ENCODE assay signal across 8 cellular contexts in the genomic region with DNA sequence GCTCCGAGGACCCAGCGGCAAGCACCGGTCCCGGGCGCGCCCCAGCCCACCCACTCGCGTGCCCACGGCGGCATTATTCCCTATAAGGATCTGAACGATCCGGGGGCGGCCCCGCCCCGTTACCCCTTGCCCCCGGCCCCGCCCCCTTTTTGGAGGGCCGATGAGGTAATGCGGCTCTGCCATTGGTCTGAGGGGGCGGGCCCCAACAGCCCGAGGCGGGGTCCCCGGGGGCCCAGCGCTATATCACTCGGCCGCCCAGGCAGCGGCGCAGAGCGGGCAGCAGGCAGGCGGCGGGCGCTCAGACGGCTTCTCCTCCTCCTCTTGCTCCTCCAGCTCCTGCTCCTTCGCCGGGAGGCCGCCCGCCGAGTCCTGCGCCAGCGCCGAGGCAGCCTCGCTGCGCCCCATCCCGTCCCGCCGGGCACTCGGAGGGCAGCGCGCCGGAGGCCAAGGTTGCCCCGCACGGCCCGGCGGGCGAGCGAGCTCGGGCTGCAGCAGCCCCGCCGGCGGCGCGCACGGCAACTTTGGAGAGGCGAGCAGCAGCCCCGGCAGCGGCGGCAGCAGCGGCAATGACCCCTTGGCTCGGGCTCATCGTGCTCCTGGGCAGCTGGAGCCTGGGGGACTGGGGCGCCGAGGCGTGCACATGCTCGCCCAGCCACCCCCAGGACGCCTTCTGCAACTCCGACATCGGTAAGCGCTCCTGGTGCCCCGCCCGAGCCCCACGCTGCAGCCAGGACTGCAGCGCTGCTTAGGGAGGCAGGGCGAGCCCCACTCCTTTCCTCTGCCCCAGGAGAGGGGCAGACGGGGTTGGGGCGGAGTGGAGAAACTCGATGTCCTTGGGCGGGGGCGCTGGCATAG. TPM values are rescaled to one million over a fixed set of nuclear protein-coding genes. Genes with fewer than 3 reads are reported as not detected.
A peak's percentile ranks its signal among the peaks of the same experiment; 100 is the strongest.
DNase-seq lines count a peak whose midpoint lies in the region; ATAC-seq, FAIRE-seq and TF ChIP-seq lines count a peak whose summit lies in the region.

Gene TIMP3, plus strand, starts transcription at position 270 of the 855 bp plus-strand sequence. Its CDS starts 297 bp downstream, at position 567.

- peak; percentile 23 for DNase-seq in activated naive CD4-positive, alpha-beta T cell treated with anti-CD3 and anti-CD28 coated beads, Interleukin-2, amount 10 ng/mL, durations not matched to agents 7 days and 5 days
- no peak for DNase-seq in activated naive CD4-positive, alpha-beta T cell treated with Interleukin-2 at 50 U/mL for 16 hours
- DNase-seq in adrenal gland (peak; percentile 80 to 90 (median 85)), heart left ventricle (peak; percentile 91 to 96 (median 94)), osteoblast (ENCODE audit: insufficient read length, low spot score, missing footprints) (peak; percentile 98), GM19239 (ENCODE audit: insufficient read length, low spot score) (no peak), NCI-H1048 (lab: John Stamatoyannopoulos, UW) (no peak)
- DNase-seq in activated CD8-positive, alpha-beta memory T cell treated with anti-CD3 and anti-CD28 coated beads, Interleukin-2, amount 10 ng/mL, durations not matched to agents 7 days and 5 days: no peak

- peaks cover 77% of the 10 kb centered on the region for H3K27me3 Mint-ChIP-seq in activated naive CD4-positive, alpha-beta T cell treated with anti-CD3 and anti-CD28 coated beads, Interleukin-2, amount 10 ng/mL, durations not matched to agents 7 days and 5 days
- peaks cover 71% of the 10 kb centered on the region for H3K27me3 Mint-ChIP-seq in activated CD8-positive, alpha-beta memory T cell treated with anti-CD3 and anti-CD28 coated beads, Interleukin-2, amount 10 ng/mL, durations not matched to agents 7 days and 5 days

- H2AFZ ChIP-seq in osteoblast (ENCODE audit: low read length): peak within 1 kb of the TSS; percentile 58

- TF ChIP-seq CTCF in adrenal gland (IDR thresholded peaks at IDR 0.05): peak in 1 of 6 experiments; percentile 7
- TF ChIP-seq CTCF in heart left ventricle (IDR thresholded peaks at IDR 0.05): no peak
- no peak for TF ChIP-seq CTCF in osteoblast (IDR thresholded peaks at IDR 0.05; ENCODE audit: extremely low read depth, low read depth, low read length)

- peaks cover 47% of the 10 kb centered on the region for H4K20me1 ChIP-seq in osteoblast (ENCODE audit: insufficient read depth, low read length)

- H3K27ac Mint-ChIP-seq in activated naive CD4-positive, alpha-beta T cell treated with anti-CD3 and anti-CD28 coated beads, Interleukin-2, amount 10 ng/mL, durations not matched to agents 7 days and 5 days: no peak within 1 kb of the TSS
- no peak within 1 kb of the TSS for H3K27ac Mint-ChIP-seq in activated CD8-positive, alpha-beta memory T cell treated with anti-CD3 and anti-CD28 coated beads, Interleukin-2, amount 10 ng/mL, durations not matched to agents 7 days and 5 days

- no peaks in the 10 kb centered on the region for H3K4me1 Mint-ChIP-seq in activated naive CD4-positive, alpha-beta T cell treated with anti-CD3 and anti-CD28 coated beads, Interleukin-2, amount 10 ng/mL, durations not matched to agents 7 days and 5 days
- H3K4me1 Mint-ChIP-seq in activated CD8-positive, alpha-beta memory T cell treated with anti-CD3 and anti-CD28 coated beads, Interleukin-2, amount 10 ng/mL, durations not matched to agents 7 days and 5 days: no peaks in the 10 kb centered on the region

- peaks cover 0 to 15% of the 10 kb centered on the region in 2 donors for H3K4me1 ChIP-seq in adrenal gland (replicated peaks in 1 of 2)
- H3K4me1 ChIP-seq in heart left ventricle: peaks cover 0 to 63% (median 35%) of the 10 kb centered on the region in 12 donors
- peaks cover 49% of the 10 kb centered on the region for H3K4me1 ChIP-seq in osteoblast (ENCODE audit: insufficient read depth, low read length)

- FAIRE-seq in GM19239 (lab: Jason Lieb, UNC): no peak

- H3K4me3 ChIP-seq in adrenal gland (peak within 1 kb of the TSS; percentile 41 to 84 (median 65)), heart left ventricle (peak within 1 kb of the TSS; percentile 64 to 99 (median 94)), osteoblast (ENCODE audit: insufficient read depth, low read length) (peak within 1 kb of the TSS; percentile 73)

- no peaks in the 10 kb centered on the region for H3K36me3 ChIP-seq in adrenal gland (replicated peaks in 1 of 2)
- peaks cover 0 to 7% (median 0%) of the 10 kb centered on the region in 9 donors for H3K36me3 ChIP-seq in heart left ventricle
- H3K36me3 ChIP-seq in osteoblast (ENCODE audit: insufficient read depth, low read length): peaks cover 25% of the 10 kb centered on the region

- peak; percentile 77 to 93 (median 88) for ATAC-seq in heart left ventricle
- ATAC-seq in activated CD8-positive, alpha-beta memory T cell treated with anti-CD3 and anti-CD28 coated beads, Interleukin-2, amount 10 ng/mL, durations not matched to agents 7 days and 5 days: no peak

- 0 to 1% (median 0%) methylated on average over 7 to 88 of the region's 88 CpGs for WGBS in adrenal gland, 4 donors
- WGBS in heart left ventricle, 4 donors: 0 to 1% (median 1%) methylated on average over 42 to 88 of the region's 88 CpGs

- H3K27me3 ChIP-seq in adrenal gland: no peaks in the 10 kb centered on the region
- peaks cover 0 to 14% (median 0%) of the 10 kb centered on the region in 9 donors for H3K27me3 ChIP-seq in heart left ventricle
- H3K27me3 ChIP-seq in osteoblast (ENCODE audit: insufficient read depth, low read length): no peaks in the 10 kb centered on the region

- peak; percentile 97 for TF ChIP-seq POLR2A in adrenal gland (IDR thresholded peaks at IDR 0.05)
- TF ChIP-seq POLR2A in heart left ventricle (IDR thresholded peaks at IDR 0.05): peak; percentile 99 to 100

- H3K27ac ChIP-seq in adrenal gland (peak within 1 kb of the TSS; percentile 30 to 89 (median 75)), heart left ventricle (peak within 1 kb of the TSS; percentile 77 to 94 (median 92)), osteoblast (ENCODE audit: low read depth, low read length) (peak within 1 kb of the TSS; percentile 60)

- H3K36me3 Mint-ChIP-seq in activated naive CD4-positive, alpha-beta T cell treated with anti-CD3 and anti-CD28 coated beads, Interleukin-2, amount 10 ng/mL, durations not matched to agents 7 days and 5 days: no peaks in the 10 kb centered on the region
- H3K36me3 Mint-ChIP-seq in activated CD8-positive, alpha-beta memory T cell treated with anti-CD3 and anti-CD28 coated beads, Interleukin-2, amount 10 ng/mL, durations not matched to agents 7 days and 5 days: no peaks in the 10 kb centered on the region

- H3K4me3 Mint-ChIP-seq in activated naive CD4-positive, alpha-beta T cell treated with anti-CD3 and anti-CD28 coated beads, Interleukin-2, amount 10 ng/mL, durations not matched to agents 7 days and 5 days: no peak within 1 kb of the TSS
- no peak within 1 kb of the TSS for H3K4me3 Mint-ChIP-seq in activated CD8-positive, alpha-beta memory T cell treated with anti-CD3 and anti-CD28 coated beads, Interleukin-2, amount 10 ng/mL, durations not matched to agents 7 days and 5 days

- intact Hi-C loops in adrenal gland (cut with DNase I): loop anchor here (10.0 kb wide), 2 partner anchors 183 to 193 kb away; no protein-coding TSS in a partner anchor
- intact Hi-C loops in heart left ventricle (cut with DNase I): loop anchor here (1.0 to 5.0 kb wide), 14 partner anchors 23 to 272 kb away; no protein-coding TSS in a partner anchor

- CTCF ChIA-PET in activated naive CD4-positive, alpha-beta T cell treated with anti-CD3 and anti-CD28 coated beads, Interleukin-2, amount 10 ng/mL, durations not matched to agents 7 days and 5 days (lab: Charles Lee): no interaction called here
- CTCF ChIA-PET in activated CD8-positive, alpha-beta memory T cell treated with anti-CD3 and anti-CD28 coated beads, Interleukin-2, amount 10 ng/mL, durations not matched to agents 7 days and 5 days (lab: Charles Lee): interaction anchor here (0.6 to 1.1 kb wide), 3 partner anchors 141 to 272 kb away, joined by 3 read pairs; no protein-coding TSS in a partner anchor

- H3K9me3 ChIP-seq in adrenal gland (replicated peaks in 1 of 3) (no peaks in the 10 kb centered on the region), heart left ventricle (no peaks in the 10 kb centered on the region), osteoblast (ENCODE audit: low read depth, low read length) (no peaks in the 10 kb centered on the region)

- H3K4me2 ChIP-seq in osteoblast (ENCODE audit: insufficient read depth, low read length): peak within 1 kb of the TSS; percentile 87

- H3K9me3 Mint-ChIP-seq in activated naive CD4-positive, alpha-beta T cell treated with anti-CD3 and anti-CD28 coated beads, Interleukin-2, amount 10 ng/mL, durations not matched to agents 7 days and 5 days: no peaks in the 10 kb centered on the region
- no peaks in the 10 kb centered on the region for H3K9me3 Mint-ChIP-seq in activated CD8-positive, alpha-beta memory T cell treated with anti-CD3 and anti-CD28 coated beads, Interleukin-2, amount 10 ng/mL, durations not matched to agents 7 days and 5 days (ENCODE audit: low read depth)

- H3K79me2 ChIP-seq in osteoblast (ENCODE audit: insufficient read depth, low read length): peaks cover 55% of the 10 kb centered on the region

RNA-seq across cellular contexts. Expression of gene TIMP3, which starts in this region (rescaled TPM):
- total RNA-seq in adrenal gland (100 to 1,000 TPM; 248 to 677 (median 477) TPM), heart left ventricle (100 to 1,000 TPM; 121 to 629 (median 187) TPM), osteoblast (1,020 and 1,293 TPM in 2 replicates)
- polyA plus RNA-seq in adrenal gland (100 to 1,000 TPM in 2 of 3 donors, 10 to 100 TPM in 1; 78.0 to 231 (median 147) TPM), heart left ventricle (100 to 1,000 TPM; 112 to 137 TPM)
- total RNA-seq in activated CD8-positive, alpha-beta memory T cell treated with anti-CD3 and anti-CD28 coated beads, Interleukin-2, amount 10 ng/mL, durations not matched to agents 7 days and 5 days: not detected

Comparison
In these comparisons a context has a peak if more than half of its experiments do, and no peak if none do; other contexts are left out.
1. RNA of gene TIMP3 (total RNA-seq): 1,020 to 1,293 TPM in osteoblast, 248 to 677 TPM in adrenal gland and 121 to 629 TPM in heart left ventricle; not detected in activated CD8-positive, alpha-beta memory T cell treated with anti-CD3 and anti-CD28 coated beads, Interleukin-2, amount 10 ng/mL, durations not matched to agents 7 days and 5 days; every median in the first group is over 100 times any median in the second.
2. DNase-seq: peak in activated naive CD4-positive, alpha-beta T cell treated with anti-CD3 and anti-CD28 coated beads, Interleukin-2, amount 10 ng/mL, durations not matched to agents 7 days and 5 days (single experiment), adrenal gland (7 of 7), heart left ventricle (5 of 5) and osteoblast (single experiment); none in activated naive CD4-positive, alpha-beta T cell treated with Interleukin-2 at 50 U/mL for 16 hours (single experiment), GM19239 (single experiment), NCI-H1048 (single experiment) and activated CD8-positive, alpha-beta memory T cell treated with anti-CD3 and anti-CD28 coated beads, Interleukin-2, amount 10 ng/mL, durations not matched to agents 7 days and 5 days (single experiment).
3. Peak in every context shown above with its lines, with median percentiles within 50 percentile points of each other: H3K27ac ChIP-seq and H3K4me3 ChIP-seq.